Comparison of ENCODE assay signal across 1 cellular context in the genomic region with DNA sequence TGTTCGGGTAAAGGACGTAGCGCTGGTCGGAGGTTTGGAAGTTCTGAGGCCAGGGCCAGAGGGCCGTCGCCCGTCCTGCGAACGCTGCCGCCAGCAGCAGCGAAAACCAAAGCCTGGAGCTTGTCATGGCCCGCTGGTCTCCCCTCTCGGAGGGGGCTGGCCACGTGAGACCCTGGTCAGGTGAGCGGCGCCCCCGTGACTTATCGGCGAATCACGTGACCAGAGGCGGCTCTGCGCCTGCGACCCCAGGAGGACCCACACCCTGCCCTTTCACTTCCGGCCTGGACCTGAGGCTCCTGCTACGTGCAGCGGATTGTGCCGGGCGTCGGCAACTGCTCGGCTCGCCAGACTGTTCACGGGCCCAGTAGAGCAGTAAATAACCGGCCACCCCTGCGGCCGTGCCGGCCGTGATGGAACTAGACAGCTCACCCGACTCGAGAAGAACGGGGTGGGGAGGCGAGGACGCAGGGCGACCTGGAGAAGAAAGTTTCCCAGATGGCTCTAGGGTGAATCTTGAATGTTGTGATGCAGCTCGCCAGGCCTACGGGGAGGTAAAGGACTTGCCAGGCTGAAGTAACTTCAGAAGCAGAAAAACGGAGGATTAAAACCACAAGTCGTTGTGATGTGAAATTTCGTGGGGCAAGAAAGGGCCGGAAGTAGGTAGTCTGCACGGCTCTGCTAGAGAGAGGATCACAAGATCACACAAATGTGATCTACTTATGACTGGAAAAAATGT.
A peak's percentile ranks its signal among the peaks of the same experiment; 100 is the strongest.
TF ChIP-seq lines count a peak whose summit lies in the region.

A gene (minus strand): TSS at position 169 of the 736 bp plus-strand sequence. CDS start 42 bp downstream, at position 127.

TF ChIP-seq in HepG2, 621 proteins besides CTCF, POLR2A, EP300 and RAD21 (continued from another document and continues in another):
- TF ChIP-seq, protein P1, sequence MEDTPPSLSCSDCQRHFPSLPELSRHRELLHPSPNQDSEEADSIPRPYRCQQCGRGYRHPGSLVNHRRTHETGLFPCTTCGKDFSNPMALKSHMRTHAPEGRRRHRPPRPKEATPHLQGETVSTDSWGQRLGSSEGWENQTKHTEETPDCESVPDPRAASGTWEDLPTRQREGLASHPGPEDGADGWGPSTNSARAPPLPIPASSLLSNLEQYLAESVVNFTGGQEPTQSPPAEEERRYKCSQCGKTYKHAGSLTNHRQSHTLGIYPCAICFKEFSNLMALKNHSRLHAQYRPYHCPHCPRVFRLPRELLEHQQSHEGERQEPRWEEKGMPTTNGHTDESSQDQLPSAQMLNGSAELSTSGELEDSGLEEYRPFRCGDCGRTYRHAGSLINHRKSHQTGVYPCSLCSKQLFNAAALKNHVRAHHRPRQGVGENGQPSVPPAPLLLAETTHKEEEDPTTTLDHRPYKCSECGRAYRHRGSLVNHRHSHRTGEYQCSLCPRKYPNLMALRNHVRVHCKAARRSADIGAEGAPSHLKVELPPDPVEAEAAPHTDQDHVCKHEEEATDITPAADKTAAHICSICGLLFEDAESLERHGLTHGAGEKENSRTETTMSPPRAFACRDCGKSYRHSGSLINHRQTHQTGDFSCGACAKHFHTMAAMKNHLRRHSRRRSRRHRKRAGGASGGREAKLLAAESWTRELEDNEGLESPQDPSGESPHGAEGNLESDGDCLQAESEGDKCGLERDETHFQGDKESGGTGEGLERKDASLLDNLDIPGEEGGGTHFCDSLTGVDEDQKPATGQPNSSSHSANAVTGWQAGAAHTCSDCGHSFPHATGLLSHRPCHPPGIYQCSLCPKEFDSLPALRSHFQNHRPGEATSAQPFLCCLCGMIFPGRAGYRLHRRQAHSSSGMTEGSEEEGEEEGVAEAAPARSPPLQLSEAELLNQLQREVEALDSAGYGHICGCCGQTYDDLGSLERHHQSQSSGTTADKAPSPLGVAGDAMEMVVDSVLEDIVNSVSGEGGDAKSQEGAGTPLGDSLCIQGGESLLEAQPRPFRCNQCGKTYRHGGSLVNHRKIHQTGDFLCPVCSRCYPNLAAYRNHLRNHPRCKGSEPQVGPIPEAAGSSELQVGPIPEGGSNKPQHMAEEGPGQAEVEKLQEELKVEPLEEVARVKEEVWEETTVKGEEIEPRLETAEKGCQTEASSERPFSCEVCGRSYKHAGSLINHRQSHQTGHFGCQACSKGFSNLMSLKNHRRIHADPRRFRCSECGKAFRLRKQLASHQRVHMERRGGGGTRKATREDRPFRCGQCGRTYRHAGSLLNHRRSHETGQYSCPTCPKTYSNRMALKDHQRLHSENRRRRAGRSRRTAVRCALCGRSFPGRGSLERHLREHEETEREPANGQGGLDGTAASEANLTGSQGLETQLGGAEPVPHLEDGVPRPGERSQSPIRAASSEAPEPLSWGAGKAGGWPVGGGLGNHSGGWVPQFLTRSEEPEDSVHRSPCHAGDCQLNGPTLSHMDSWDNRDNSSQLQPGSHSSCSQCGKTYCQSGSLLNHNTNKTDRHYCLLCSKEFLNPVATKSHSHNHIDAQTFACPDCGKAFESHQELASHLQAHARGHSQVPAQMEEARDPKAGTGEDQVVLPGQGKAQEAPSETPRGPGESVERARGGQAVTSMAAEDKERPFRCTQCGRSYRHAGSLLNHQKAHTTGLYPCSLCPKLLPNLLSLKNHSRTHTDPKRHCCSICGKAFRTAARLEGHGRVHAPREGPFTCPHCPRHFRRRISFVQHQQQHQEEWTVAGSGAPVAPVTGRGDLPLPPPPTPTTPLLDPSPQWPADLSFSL (CRISPR knock-in tag; IDR thresholded peaks at IDR 0.05): no peak
- peak; percentile 94 for TF ChIP-seq THAP11 (CRISPR knock-in tag; IDR thresholded peaks at IDR 0.05)
- no peak for TF ChIP-seq ZFP36 (IDR thresholded peaks at IDR 0.05; ENCODE audit: borderline replicate concordance, low read depth, low read length, partially characterized antibody)
- peak; percentile 96 for TF ChIP-seq BHLHE40 (IDR thresholded peaks at IDR 0.05; ENCODE audit: low read length)
- TF ChIP-seq ZNF577 (CRISPR knock-in tag; IDR thresholded peaks at IDR 0.05; ENCODE audit: borderline replicate concordance, low read depth): no peak
- TF ChIP-seq HOXA5 (CRISPR knock-in tag; IDR thresholded peaks at IDR 0.05): peak; percentile 84
- 0 out of 2 replicates have a peak, but pooled peaks have one; percentile 40 for TF ChIP-seq RCOR2 (CRISPR knock-in tag; IDR thresholded peaks at IDR 0.05)
- TF ChIP-seq ZNF12 (CRISPR knock-in tag; IDR thresholded peaks at IDR 0.05): no peak; the same call in 1 of the 2 replicates
- no peak for TF ChIP-seq RBM22 (optimal IDR thresholded peaks at IDR 0.05; ENCODE audit: low read length)
- TF ChIP-seq, protein P2, sequence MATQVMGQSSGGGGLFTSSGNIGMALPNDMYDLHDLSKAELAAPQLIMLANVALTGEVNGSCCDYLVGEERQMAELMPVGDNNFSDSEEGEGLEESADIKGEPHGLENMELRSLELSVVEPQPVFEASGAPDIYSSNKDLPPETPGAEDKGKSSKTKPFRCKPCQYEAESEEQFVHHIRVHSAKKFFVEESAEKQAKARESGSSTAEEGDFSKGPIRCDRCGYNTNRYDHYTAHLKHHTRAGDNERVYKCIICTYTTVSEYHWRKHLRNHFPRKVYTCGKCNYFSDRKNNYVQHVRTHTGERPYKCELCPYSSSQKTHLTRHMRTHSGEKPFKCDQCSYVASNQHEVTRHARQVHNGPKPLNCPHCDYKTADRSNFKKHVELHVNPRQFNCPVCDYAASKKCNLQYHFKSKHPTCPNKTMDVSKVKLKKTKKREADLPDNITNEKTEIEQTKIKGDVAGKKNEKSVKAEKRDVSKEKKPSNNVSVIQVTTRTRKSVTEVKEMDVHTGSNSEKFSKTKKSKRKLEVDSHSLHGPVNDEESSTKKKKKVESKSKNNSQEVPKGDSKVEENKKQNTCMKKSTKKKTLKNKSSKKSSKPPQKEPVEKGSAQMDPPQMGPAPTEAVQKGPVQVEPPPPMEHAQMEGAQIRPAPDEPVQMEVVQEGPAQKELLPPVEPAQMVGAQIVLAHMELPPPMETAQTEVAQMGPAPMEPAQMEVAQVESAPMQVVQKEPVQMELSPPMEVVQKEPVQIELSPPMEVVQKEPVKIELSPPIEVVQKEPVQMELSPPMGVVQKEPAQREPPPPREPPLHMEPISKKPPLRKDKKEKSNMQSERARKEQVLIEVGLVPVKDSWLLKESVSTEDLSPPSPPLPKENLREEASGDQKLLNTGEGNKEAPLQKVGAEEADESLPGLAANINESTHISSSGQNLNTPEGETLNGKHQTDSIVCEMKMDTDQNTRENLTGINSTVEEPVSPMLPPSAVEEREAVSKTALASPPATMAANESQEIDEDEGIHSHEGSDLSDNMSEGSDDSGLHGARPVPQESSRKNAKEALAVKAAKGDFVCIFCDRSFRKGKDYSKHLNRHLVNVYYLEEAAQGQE (IDR thresholded peaks at IDR 0.05; ENCODE audit: borderline replicate concordance in 1 of 2, low read depth in 1 of 2, low read length in 2 of 2): peak in 1 of 2 experiments; percentile 57; a peak in 1 of 4 replicates
- peak; percentile 53; the same call in 1 of the 2 replicates for TF ChIP-seq ZNF629 (CRISPR knock-in tag; conservative IDR thresholded peaks at IDR 0.05)
- TF ChIP-seq, protein P3, sequence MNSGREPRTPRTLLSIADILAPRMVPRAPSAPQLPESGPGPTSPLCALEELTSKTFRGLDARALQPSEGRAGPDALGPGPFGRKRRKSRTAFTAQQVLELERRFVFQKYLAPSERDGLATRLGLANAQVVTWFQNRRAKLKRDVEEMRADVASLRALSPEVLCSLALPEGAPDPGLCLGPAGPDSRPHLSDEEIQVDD (CRISPR knock-in tag; IDR thresholded peaks at IDR 0.05; ENCODE audit: borderline replicate concordance): no peak; the same call in 1 of the 2 replicates
- peak; percentile 80; the same call in 1 of the 2 replicates for TF ChIP-seq MYNN (CRISPR knock-in tag; IDR thresholded peaks at IDR 0.05; ENCODE audit: low read depth)
- peak; percentile 99 for TF ChIP-seq ZFX (CRISPR knock-in tag; IDR thresholded peaks at IDR 0.05; ENCODE audit: low read depth)
- no peak for TF ChIP-seq SP5 (CRISPR knock-in tag; IDR thresholded peaks at IDR 0.05; ENCODE audit: borderline replicate concordance, low read depth)
- peak; percentile 86; the same call in 1 of the 2 replicates for TF ChIP-seq RFXAP (CRISPR knock-in tag; IDR thresholded peaks at IDR 0.05; ENCODE audit: borderline replicate concordance)
- TF ChIP-seq HNRNPK (IDR thresholded peaks at IDR 0.05; ENCODE audit: low read depth, low read length, poor library complexity, severe bottlenecking): no peak
- peak; percentile 95 for TF ChIP-seq DMAP1 (CRISPR knock-in tag; IDR thresholded peaks at IDR 0.05)
- no peak; the same call in none of the 2 replicates for TF ChIP-seq ETV6 (CRISPR knock-in tag; conservative IDR thresholded peaks at IDR 0.05)
- TF ChIP-seq ZNF3 (CRISPR knock-in tag; IDR thresholded peaks at IDR 0.05): peak; percentile 36; the same call in 1 of the 2 replicates
- peak; percentile 41; the same call in 1 of the 2 replicates for TF ChIP-seq ZNF441 (CRISPR knock-in tag; IDR thresholded peaks at IDR 0.05; ENCODE audit: borderline replicate concordance)
- TF ChIP-seq YEATS2 (CRISPR knock-in tag; IDR thresholded peaks at IDR 0.05; ENCODE audit: borderline replicate concordance): peak; percentile 99
- peak; percentile 95 for TF ChIP-seq PHF21A (CRISPR knock-in tag; IDR thresholded peaks at IDR 0.05)
- TF ChIP-seq SIX4 (CRISPR knock-in tag; IDR thresholded peaks at IDR 0.05): peak; percentile 85
- TF ChIP-seq, protein P4, sequence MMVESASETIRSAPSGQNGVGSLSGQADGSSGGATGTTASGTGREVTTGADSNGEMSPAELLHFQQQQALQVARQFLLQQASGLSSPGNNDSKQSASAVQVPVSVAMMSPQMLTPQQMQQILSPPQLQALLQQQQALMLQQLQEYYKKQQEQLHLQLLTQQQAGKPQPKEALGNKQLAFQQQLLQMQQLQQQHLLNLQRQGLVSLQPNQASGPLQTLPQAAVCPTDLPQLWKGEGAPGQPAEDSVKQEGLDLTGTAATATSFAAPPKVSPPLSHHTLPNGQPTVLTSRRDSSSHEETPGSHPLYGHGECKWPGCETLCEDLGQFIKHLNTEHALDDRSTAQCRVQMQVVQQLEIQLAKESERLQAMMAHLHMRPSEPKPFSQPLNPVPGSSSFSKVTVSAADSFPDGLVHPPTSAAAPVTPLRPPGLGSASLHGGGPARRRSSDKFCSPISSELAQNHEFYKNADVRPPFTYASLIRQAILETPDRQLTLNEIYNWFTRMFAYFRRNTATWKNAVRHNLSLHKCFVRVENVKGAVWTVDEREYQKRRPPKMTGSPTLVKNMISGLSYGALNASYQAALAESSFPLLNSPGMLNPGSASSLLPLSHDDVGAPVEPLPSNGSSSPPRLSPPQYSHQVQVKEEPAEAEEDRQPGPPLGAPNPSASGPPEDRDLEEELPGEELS (CRISPR knock-in tag; IDR thresholded peaks at IDR 0.05): peak; percentile 65
- TF ChIP-seq, protein P5, sequence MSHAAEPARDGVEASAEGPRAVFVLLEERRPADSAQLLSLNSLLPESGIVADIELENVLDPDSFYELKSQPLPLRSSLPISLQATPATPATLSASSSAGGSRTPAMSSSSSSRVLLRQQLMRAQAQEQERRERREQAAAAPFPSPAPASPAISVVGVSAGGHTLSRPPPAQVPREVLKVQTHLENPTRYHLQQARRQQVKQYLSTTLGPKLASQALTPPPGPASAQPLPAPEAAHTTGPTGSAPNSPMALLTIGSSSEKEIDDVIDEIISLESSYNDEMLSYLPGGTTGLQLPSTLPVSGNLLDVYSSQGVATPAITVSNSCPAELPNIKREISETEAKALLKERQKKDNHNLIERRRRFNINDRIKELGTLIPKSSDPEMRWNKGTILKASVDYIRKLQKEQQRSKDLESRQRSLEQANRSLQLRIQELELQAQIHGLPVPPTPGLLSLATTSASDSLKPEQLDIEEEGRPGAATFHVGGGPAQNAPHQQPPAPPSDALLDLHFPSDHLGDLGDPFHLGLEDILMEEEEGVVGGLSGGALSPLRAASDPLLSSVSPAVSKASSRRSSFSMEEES (CRISPR knock-in tag; IDR thresholded peaks at IDR 0.05): peak; percentile 99
- TF ChIP-seq SMARCE1 (IDR thresholded peaks at IDR 0.05; ENCODE audit: borderline replicate concordance): no peak
- TF ChIP-seq HDAC6 (IDR thresholded peaks at IDR 0.05; ENCODE audit: low read depth, low read length): no peak
- TF ChIP-seq, protein P6, sequence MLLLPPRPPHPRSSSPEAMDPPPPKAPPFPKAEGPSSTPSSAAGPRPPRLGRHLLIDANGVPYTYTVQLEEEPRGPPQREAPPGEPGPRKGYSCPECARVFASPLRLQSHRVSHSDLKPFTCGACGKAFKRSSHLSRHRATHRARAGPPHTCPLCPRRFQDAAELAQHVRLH (CRISPR knock-in tag; IDR thresholded peaks at IDR 0.05; ENCODE audit: borderline replicate concordance, low read depth): peak; percentile 90
- TF ChIP-seq CBX1 (IDR thresholded peaks at IDR 0.05; ENCODE audit: low read depth): peak; percentile 89
- peak; percentile 77; the same call in 1 of the 2 replicates for TF ChIP-seq TEAD2 (CRISPR knock-in tag; IDR thresholded peaks at IDR 0.05)
- peak; percentile 94 for TF ChIP-seq REPIN1 (CRISPR knock-in tag; IDR thresholded peaks at IDR 0.05; ENCODE audit: borderline replicate concordance, low read depth)
- TF ChIP-seq, protein P7, sequence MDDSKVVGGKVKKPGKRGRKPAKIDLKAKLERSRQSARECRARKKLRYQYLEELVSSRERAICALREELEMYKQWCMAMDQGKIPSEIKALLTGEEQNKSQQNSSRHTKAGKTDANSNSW (CRISPR knock-in tag; IDR thresholded peaks at IDR 0.05; ENCODE audit: borderline replicate concordance): peak; percentile 79; the same call in 1 of the 2 replicates
- TF ChIP-seq, protein P8, sequence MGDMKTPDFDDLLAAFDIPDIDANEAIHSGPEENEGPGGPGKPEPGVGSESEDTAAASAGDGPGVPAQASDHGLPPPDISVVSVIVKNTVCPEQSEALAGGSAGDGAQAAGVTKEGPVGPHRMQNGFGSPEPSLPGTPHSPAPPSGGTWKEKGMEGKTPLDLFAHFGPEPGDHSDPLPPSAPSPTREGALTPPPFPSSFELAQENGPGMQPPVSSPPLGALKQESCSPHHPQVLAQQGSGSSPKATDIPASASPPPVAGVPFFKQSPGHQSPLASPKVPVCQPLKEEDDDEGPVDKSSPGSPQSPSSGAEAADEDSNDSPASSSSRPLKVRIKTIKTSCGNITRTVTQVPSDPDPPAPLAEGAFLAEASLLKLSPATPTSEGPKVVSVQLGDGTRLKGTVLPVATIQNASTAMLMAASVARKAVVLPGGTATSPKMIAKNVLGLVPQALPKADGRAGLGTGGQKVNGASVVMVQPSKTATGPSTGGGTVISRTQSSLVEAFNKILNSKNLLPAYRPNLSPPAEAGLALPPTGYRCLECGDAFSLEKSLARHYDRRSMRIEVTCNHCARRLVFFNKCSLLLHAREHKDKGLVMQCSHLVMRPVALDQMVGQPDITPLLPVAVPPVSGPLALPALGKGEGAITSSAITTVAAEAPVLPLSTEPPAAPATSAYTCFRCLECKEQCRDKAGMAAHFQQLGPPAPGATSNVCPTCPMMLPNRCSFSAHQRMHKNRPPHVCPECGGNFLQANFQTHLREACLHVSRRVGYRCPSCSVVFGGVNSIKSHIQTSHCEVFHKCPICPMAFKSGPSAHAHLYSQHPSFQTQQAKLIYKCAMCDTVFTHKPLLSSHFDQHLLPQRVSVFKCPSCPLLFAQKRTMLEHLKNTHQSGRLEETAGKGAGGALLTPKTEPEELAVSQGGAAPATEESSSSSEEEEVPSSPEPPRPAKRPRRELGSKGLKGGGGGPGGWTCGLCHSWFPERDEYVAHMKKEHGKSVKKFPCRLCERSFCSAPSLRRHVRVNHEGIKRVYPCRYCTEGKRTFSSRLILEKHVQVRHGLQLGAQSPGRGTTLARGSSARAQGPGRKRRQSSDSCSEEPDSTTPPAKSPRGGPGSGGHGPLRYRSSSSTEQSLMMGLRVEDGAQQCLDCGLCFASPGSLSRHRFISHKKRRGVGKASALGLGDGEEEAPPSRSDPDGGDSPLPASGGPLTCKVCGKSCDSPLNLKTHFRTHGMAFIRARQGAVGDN (CRISPR knock-in tag; IDR thresholded peaks at IDR 0.05): peak; percentile 98
- TF ChIP-seq SSRP1 (CRISPR knock-in tag; IDR thresholded peaks at IDR 0.05): no peak
- TF ChIP-seq ZMYM2 (CRISPR knock-in tag; IDR thresholded peaks at IDR 0.05): no peak
- TF ChIP-seq ZNF558 (CRISPR knock-in tag; IDR thresholded peaks at IDR 0.05; ENCODE audit: borderline replicate concordance): peak; percentile 92
- TF ChIP-seq ATAD3A (CRISPR knock-in tag; IDR thresholded peaks at IDR 0.05): no peak; the same call in 1 of the 2 replicates
